ENCODE assay signal across 8 cellular contexts in the genomic region with DNA sequence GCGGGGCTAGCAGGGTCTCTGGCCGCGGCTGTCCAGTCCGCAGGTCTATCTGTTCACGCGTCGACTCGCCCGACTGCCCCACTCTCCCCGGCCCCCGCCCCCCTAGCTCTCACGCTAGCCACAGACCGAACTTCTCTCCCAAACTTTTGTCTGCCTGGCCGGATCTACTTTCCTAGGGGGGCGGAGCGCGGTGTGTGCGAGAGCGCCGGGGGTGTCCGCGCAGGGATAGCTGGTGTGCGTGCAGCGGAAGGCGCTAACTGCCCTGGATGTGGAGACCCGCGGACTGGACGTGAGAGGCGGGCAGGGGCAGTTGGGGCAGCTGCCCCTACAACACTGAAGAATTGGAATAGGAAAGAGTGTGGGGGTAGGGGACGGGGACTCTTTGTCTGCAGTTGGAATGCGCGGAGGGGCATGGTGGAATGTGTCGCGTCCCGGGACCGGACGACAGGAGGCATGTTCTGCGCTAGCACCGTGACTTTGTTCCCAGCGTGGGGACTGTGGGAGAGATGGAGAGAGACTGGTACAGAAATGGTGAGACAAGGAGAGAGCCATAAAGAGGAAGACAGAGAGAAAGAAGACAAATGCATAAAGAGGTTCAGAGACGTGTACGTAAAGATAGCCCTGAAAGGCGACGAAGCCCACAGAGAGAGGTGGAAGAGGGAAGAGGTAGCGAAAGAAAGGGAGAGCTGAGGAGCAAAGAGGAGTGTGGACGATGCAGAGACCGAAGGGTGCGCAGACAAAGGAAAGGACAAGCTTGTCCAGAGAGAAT. TPM values are rescaled to one million over a fixed set of nuclear protein-coding genes. Genes with fewer than 3 reads are reported as not detected.
A peak's percentile ranks its signal among the peaks of the same experiment; 100 is the strongest.
DNase-seq lines count a peak whose midpoint lies in the region; ATAC-seq and TF ChIP-seq lines count a peak whose summit lies in the region.

TSS of gene AJUBA (minus strand) at position 75 of the 769 bp plus-strand sequence. CDS start 285 bp downstream, outside the sequence.

- H3K27ac ChIP-seq in SU-DHL-6 (ENCODE audit: low read depth, low read length) (no peak within 1 kb of the TSS), cardiac muscle cell (peak within 1 kb of the TSS; percentile 99), parathyroid adenoma (no peak within 1 kb of the TSS), tibial artery (peak within 1 kb of the TSS; percentile 84 to 87)

- peaks cover 7% of the 10 kb centered on the region for H3K4me1 Mint-ChIP-seq in activated naive CD8-positive, alpha-beta T cell treated with anti-CD3 and anti-CD28 coated beads, Interleukin-2, amount 10 ng/mL, durations not matched to agents 7 days and 5 days

- H3K27me3 ChIP-seq in SU-DHL-6 (ENCODE audit: low read length) (no peaks in the 10 kb centered on the region), cardiac muscle cell (no peaks in the 10 kb centered on the region), parathyroid adenoma (ENCODE audit: control insufficient read depth, insufficient read depth, low read length) (no peaks in the 10 kb centered on the region), tibial artery (no peaks in the 10 kb centered on the region)

- no peak within 1 kb of the TSS for H3K27ac Mint-ChIP-seq in activated naive CD8-positive, alpha-beta T cell treated with anti-CD3 and anti-CD28 coated beads, Interleukin-2, amount 10 ng/mL, durations not matched to agents 7 days and 5 days

- H3K27me3 Mint-ChIP-seq in activated naive CD8-positive, alpha-beta T cell treated with anti-CD3 and anti-CD28 coated beads, Interleukin-2, amount 10 ng/mL, durations not matched to agents 7 days and 5 days: peaks cover 16% of the 10 kb centered on the region

- peaks cover 26% of the 10 kb centered on the region for H3K4me1 ChIP-seq in cardiac muscle cell (ENCODE audit: low read depth)
- peaks cover 7% of the 10 kb centered on the region for H3K4me1 ChIP-seq in parathyroid adenoma
- H3K4me1 ChIP-seq in tibial artery: peaks cover 8 to 48% (median 32%) of the 10 kb centered on the region in 4 donors

- H4K20me1 ChIP-seq in SU-DHL-6 (ENCODE audit: low read depth, low read length): no peaks in the 10 kb centered on the region

- no peaks in the 10 kb centered on the region for H3K9me2 ChIP-seq in SU-DHL-6 (replicated peaks; ENCODE audit: insufficient read depth, low read length)

- H3K4me2 ChIP-seq in SU-DHL-6 (ENCODE audit: low read depth, low read length, poor library complexity, severe bottlenecking) (peak within 1 kb of the TSS; percentile 93), parathyroid adenoma (ENCODE audit: low read length) (peak within 1 kb of the TSS; percentile 91)

- peak within 1 kb of the TSS; percentile 67 for H3K9ac ChIP-seq in SU-DHL-6 (ENCODE audit: low read length)
- no peak within 1 kb of the TSS for H3K9ac ChIP-seq in parathyroid adenoma

- H3K4me3 ChIP-seq in Jurkat, Clone E6-1 (ENCODE audit: low read length): peak within 1 kb of the TSS; percentile 70
- H3K4me3 ChIP-seq in SU-DHL-6 (ENCODE audit: insufficient read depth, low read length, poor library complexity, severe bottlenecking) (peak within 1 kb of the TSS; percentile 68), cardiac muscle cell (peak within 1 kb of the TSS; percentile 74), parathyroid adenoma (ENCODE audit: low read depth, low read length) (peak within 1 kb of the TSS; percentile 71), tibial artery (peak within 1 kb of the TSS; percentile 61 to 93)

- no peak for TF ChIP-seq CTCF in GM10266 (IDR thresholded peaks at IDR 0.05; ENCODE audit: control insufficient read depth, insufficient read depth, low read depth, missing control alignments)
- TF ChIP-seq CTCF in SU-DHL-6 (IDR thresholded peaks at IDR 0.05; ENCODE audit: insufficient read depth, low read length, poor library complexity, severe bottlenecking): no peak
- TF ChIP-seq CTCF in cardiac muscle cell (IDR thresholded peaks at IDR 0.05; ENCODE audit: low read depth, low read length): no peak
- TF ChIP-seq CTCF in parathyroid adenoma (IDR thresholded peaks at IDR 0.05): no peak
- TF ChIP-seq CTCF in tibial artery (IDR thresholded peaks at IDR 0.05): no peak

- peak; percentile 73 for ATAC-seq in activated naive CD8-positive, alpha-beta T cell treated with anti-CD3 and anti-CD28 coated beads, Interleukin-2, amount 10 ng/mL, durations not matched to agents 7 days and 5 days (ENCODE audit: low read depth)
- ATAC-seq in HG03025 (IDR thresholded peaks at IDR 0.05; ENCODE audit: low FRiP score, unreplicated experiment): no peak

- no peaks in the 10 kb centered on the region for H3K9me3 Mint-ChIP-seq in activated naive CD8-positive, alpha-beta T cell treated with anti-CD3 and anti-CD28 coated beads, Interleukin-2, amount 10 ng/mL, durations not matched to agents 7 days and 5 days

- H3K36me3 ChIP-seq in SU-DHL-6 (ENCODE audit: low read length) (no peaks in the 10 kb centered on the region), cardiac muscle cell (no peaks in the 10 kb centered on the region), parathyroid adenoma (ENCODE audit: control insufficient read depth, insufficient read depth, low read length) (no peaks in the 10 kb centered on the region), tibial artery (peaks cover 0 to 6% (median 0%) of the 10 kb centered on the region in 3 donors)

- intact Hi-C loops in tibial artery (cut with DNase I; ENCODE audit: low total_unique reads): loop anchor here (5.0 kb wide), 1 partner anchor 140 kb away; no protein-coding TSS in a partner anchor

- peak within 1 kb of the TSS; percentile 53 for H3K4me3 Mint-ChIP-seq in activated naive CD8-positive, alpha-beta T cell treated with anti-CD3 and anti-CD28 coated beads, Interleukin-2, amount 10 ng/mL, durations not matched to agents 7 days and 5 days

- H3K36me3 Mint-ChIP-seq in activated naive CD8-positive, alpha-beta T cell treated with anti-CD3 and anti-CD28 coated beads, Interleukin-2, amount 10 ng/mL, durations not matched to agents 7 days and 5 days: no peaks in the 10 kb centered on the region

- no peaks in the 10 kb centered on the region for H3K79me2 ChIP-seq in SU-DHL-6 (ENCODE audit: insufficient read depth, low read length)
- H3K79me2 ChIP-seq in parathyroid adenoma: no peaks in the 10 kb centered on the region

- DNase-seq in GM10266 (ENCODE audit: extremely low spot score) (peak; percentile 90), cardiac muscle cell (ENCODE audit: low read depth in 1 of 2, low spot score in 1 of 2) (peak; percentile 92 to 96), tibial artery (peak; percentile 91 to 95)
- DNase-seq in Jurkat, Clone E6-1 (ENCODE audit: low read depth, low spot score): peak; percentile 87
- DNase-seq in activated naive CD8-positive, alpha-beta T cell treated with anti-CD3 and anti-CD28 coated beads, Interleukin-2, amount 10 ng/mL, durations not matched to agents 7 days and 5 days: peak; percentile 81

- H2AFZ ChIP-seq in SU-DHL-6 (ENCODE audit: low read depth, low read length, severe bottlenecking): peak within 1 kb of the TSS; percentile 70
- H2AFZ ChIP-seq in parathyroid adenoma: peak within 1 kb of the TSS; percentile 79

- H3K9me3 ChIP-seq in SU-DHL-6 (ENCODE audit: insufficient read depth, low read length) (no peaks in the 10 kb centered on the region), cardiac muscle cell (ENCODE audit: low read depth) (no peaks in the 10 kb centered on the region), parathyroid adenoma (ENCODE audit: control insufficient read depth, low read length) (no peaks in the 10 kb centered on the region), tibial artery (no peaks in the 10 kb centered on the region)

- POLR2A ChIA-PET in activated naive CD8-positive, alpha-beta T cell treated with anti-CD3 and anti-CD28 coated beads, Interleukin-2, amount 10 ng/mL, durations not matched to agents 7 days and 5 days (lab: Charles Lee): interaction anchor here (1.0 to 2.3 kb wide), 7 partner anchors 12 to 413 kb away, joined by 3 to 9 read pairs (median 5); partner anchors contain the start of genes HAUS4 and PSMB5

- H3F3A ChIP-seq in SU-DHL-6 (ENCODE audit: insufficient read depth): no peaks in the 10 kb centered on the region

RNA-seq across cellular contexts. Expression of gene AJUBA, which starts in this region (rescaled TPM):
- 11.6 TPM for polyA plus RNA-seq in Jurkat, Clone E6-1 (2012; ENCODE audit: insufficient read depth, insufficient read length)
- total RNA-seq in activated naive CD8-positive, alpha-beta T cell treated with anti-CD3 and anti-CD28 coated beads, Interleukin-2, amount 10 ng/mL, durations not matched to agents 7 days and 5 days: 1 to 10 TPM in 1 of 2 experiments, under 1 TPM in 1; 0.97 to 1.3 TPM
- 33.8 and 39.3 TPM in 2 replicates for total RNA-seq in cardiac muscle cell
- 18.9 and 19.9 TPM in 2 replicates for polyA plus RNA-seq in cardiac muscle cell

Comparison
In these comparisons a context has a peak if more than half of its experiments do, and no peak if none do; other contexts are left out.
1. RNA of gene AJUBA (total RNA-seq): 33.8 to 39.3 TPM in cardiac muscle cell; 0.97 to 1.3 TPM in activated naive CD8-positive, alpha-beta T cell treated with anti-CD3 and anti-CD28 coated beads, Interleukin-2, amount 10 ng/mL, durations not matched to agents 7 days and 5 days; every median in the first group is over 10 times any median in the second.
2. H3K27ac ChIP-seq: peak in cardiac muscle cell (single experiment) and tibial artery (2 of 2); none in SU-DHL-6 (single experiment) and parathyroid adenoma (single experiment).
3. Peak in every context shown above with its lines, with median percentiles within 50 percentile points of each other: DNase-seq and H3K4me3 ChIP-seq.